ENCODE assay signal across 21 cellular contexts in genomic region chr2:95307036-95307435, GRCh38. TPM values are rescaled to one million over a fixed set of nuclear protein-coding genes. Genes with fewer than 3 reads are reported as not detected.
"Had no signal": no experiment of that assay in that cellular context is flagged by ENCODE, and none has a peak within 500 bp of the region (broad histone marks: within the 10 kb centered on the region; RNA-seq: fewer than 3 reads in every experiment).

No MANE protein-coding gene starts in this region.

- H3K36me3 Mint-ChIP-seq: naive thymus-derived CD4-positive, alpha-beta T cell; stimulated activated naive B cell treated with anti-CD40 and anti-IgM and Interleukin-4, amounts not matched to agents 10 μg/mL and 1 μg/mL and 100 μg/mL, for 72 hours had no signal

- H3K4me1 ChIP-seq: right atrium auricular region, sigmoid colon, testis had no signal

- H3K4me3 ChIP-seq: esophagus squamous epithelium, gastroesophageal sphincter, right atrium auricular region, sigmoid colon, skin epidermis, testis, transverse colon had no signal

- H3K27me3 Mint-ChIP-seq: dendritic cell treated with granulocyte-macrophage colony-stimulating factor and Interleukin-4, amounts not matched to agents 40 ng/mL and 50 ng/mL, for 4 days; naive thymus-derived CD4-positive, alpha-beta T cell; stimulated activated naive CD8-positive, alpha-beta T cell treated with anti-CD3 and anti-CD28 coated beads, Interleukin-15, amount 100 ng/mL, for 72 hours had no signal

- DNase-seq: effector memory CD8-positive, alpha-beta T cell; esophagus squamous epithelium; foreskin fibroblast; glutamatergic neuron; kidney glomerular epithelial cell; naive thymus-derived CD4-positive, alpha-beta T cell; nephron progenitor cell; posterior cingulate gyrus; sigmoid colon; stimulated activated CD4-positive, alpha-beta T cell treated with anti-CD3 and anti-CD28 coated beads, Interleukin-2, amount 100 ng/mL, for 24 hours; stimulated activated CD4-positive, alpha-beta T cell treated with anti-CD3 and anti-CD28 coated beads, Interleukin-4, amount 100 ng/mL, for 4 hours; stimulated activated naive B cell treated with anti-CD40 and anti-IgM and Interleukin-4, amounts not matched to agents 10 μg/mL and 1 μg/mL and 100 μg/mL, for 72 hours; stimulated activated naive CD8-positive, alpha-beta T cell treated with anti-CD3 and anti-CD28 coated beads, Interleukin-15, amount 100 ng/mL, for 72 hours; testis; transverse colon had no signal

- H3K27ac Mint-ChIP-seq: dendritic cell treated with granulocyte-macrophage colony-stimulating factor and Interleukin-4, amounts not matched to agents 40 ng/mL and 50 ng/mL, for 4 days; effector memory CD8-positive, alpha-beta T cell; naive thymus-derived CD4-positive, alpha-beta T cell; stimulated activated naive B cell treated with anti-CD40 and anti-IgM and Interleukin-4, amounts not matched to agents 10 μg/mL and 1 μg/mL and 100 μg/mL, for 72 hours had no signal

- H3K4me3 Mint-ChIP-seq: dendritic cell treated with granulocyte-macrophage colony-stimulating factor and Interleukin-4, amounts not matched to agents 40 ng/mL and 50 ng/mL, for 4 days; effector memory CD8-positive, alpha-beta T cell; naive thymus-derived CD4-positive, alpha-beta T cell; nephron progenitor cell; stimulated activated naive B cell treated with anti-CD40 and anti-IgM and Interleukin-4, amounts not matched to agents 10 μg/mL and 1 μg/mL and 100 μg/mL, for 72 hours; stimulated activated naive CD8-positive, alpha-beta T cell treated with anti-CD3 and anti-CD28 coated beads, Interleukin-15, amount 100 ng/mL, for 72 hours had no signal

- H3K9me3 Mint-ChIP-seq: dendritic cell treated with granulocyte-macrophage colony-stimulating factor and Interleukin-4, amounts not matched to agents 40 ng/mL and 50 ng/mL, for 4 days; effector memory CD8-positive, alpha-beta T cell; naive thymus-derived CD4-positive, alpha-beta T cell; nephron progenitor cell; stimulated activated naive B cell treated with anti-CD40 and anti-IgM and Interleukin-4, amounts not matched to agents 10 μg/mL and 1 μg/mL and 100 μg/mL, for 72 hours; stimulated activated naive CD8-positive, alpha-beta T cell treated with anti-CD3 and anti-CD28 coated beads, Interleukin-15, amount 100 ng/mL, for 72 hours had no signal

- H3K9me3 ChIP-seq: esophagus squamous epithelium, gastroesophageal sphincter, right atrium auricular region, sigmoid colon, testis, transverse colon had no signal

- H3K27ac ChIP-seq: gastroesophageal sphincter, right atrium auricular region, sigmoid colon, testis, transverse colon had no signal

- H3K4me1 Mint-ChIP-seq: naive thymus-derived CD4-positive, alpha-beta T cell; stimulated activated naive CD8-positive, alpha-beta T cell treated with anti-CD3 and anti-CD28 coated beads, Interleukin-15, amount 100 ng/mL, for 72 hours had no signal

- H3K36me3 ChIP-seq: esophagus squamous epithelium, gastroesophageal sphincter, right atrium auricular region, sigmoid colon, transverse colon had no signal

- ATAC-seq: effector memory CD8-positive, alpha-beta T cell; gastroesophageal sphincter; naive thymus-derived CD4-positive, alpha-beta T cell; stimulated activated naive B cell treated with anti-CD40 and anti-IgM and Interleukin-4, amounts not matched to agents 10 μg/mL and 1 μg/mL and 100 μg/mL, for 72 hours; stimulated activated naive CD8-positive, alpha-beta T cell treated with anti-CD3 and anti-CD28 coated beads, Interleukin-15, amount 100 ng/mL, for 72 hours had no signal

- H3K27me3 ChIP-seq: right atrium auricular region, testis, transverse colon had no signal

RNA-seq across cellular contexts. Expression of gene KCNIP3, which starts 9.9 kb away (rescaled TPM):
- total RNA-seq: lung microvascular endothelial cell, mononuclear cell had no signal
